In genomic region chr9:129137292-129138143, GRCh38 we compare ENCODE assay signal across 10 cellular contexts. TPM values are rescaled to one million over a fixed set of nuclear protein-coding genes. Genes with fewer than 3 reads are reported as not detected.
A peak's percentile ranks its signal among the peaks of the same experiment; 100 is the strongest.
DNase-seq lines count a peak whose midpoint lies in the region; TF ChIP-seq lines count a peak whose summit lies in the region.
"Had no signal": no experiment of that assay in that cellular context is flagged by ENCODE, and none has a peak within 500 bp of the region (broad histone marks: within the 10 kb centered on the region; RNA-seq: fewer than 3 reads in every experiment).

No MANE protein-coding gene starts in this region.

- no TSS peak for BruUV-seq in A673 (replicated peaks; lab: Mats Ljungman, UMichigan)

- H3K27me3 ChIP-seq in A673 (replicated peaks; ENCODE audit: insufficient read depth, low read depth, low read length, poor library complexity) (no peaks in the 10 kb centered on the region), NT2/D1 (ENCODE audit: insufficient read depth, insufficient read length) (no peaks in the 10 kb centered on the region), left ventricle myocardium inferior (ENCODE audit: low read depth) (no peaks in the 10 kb centered on the region), rectal smooth muscle tissue (ENCODE audit: control insufficient read depth, insufficient read depth, low read length) (no peaks in the 10 kb centered on the region)

- intact Hi-C loops in A673 (cut with micrococcal nuclease; ENCODE audit: unreplicated experiment) (loop anchor here (5.0 kb wide), 2 partner anchors 360 to 650 kb away; no protein-coding TSS in a partner anchor), left ventricle myocardium inferior (cut with micrococcal nuclease) (loop anchor here (5.0 to 10.0 kb wide), 2 partner anchors 475 to 647 kb away; no protein-coding TSS in a partner anchor)

- H3K9me3 ChIP-seq in A673 (ENCODE audit: low read depth, low read length, poor library complexity, severe bottlenecking) (no peaks in the 10 kb centered on the region), NT2/D1 (ENCODE audit: insufficient read depth, low read length) (no peaks in the 10 kb centered on the region), left ventricle myocardium inferior (replicated peaks) (no peaks in the 10 kb centered on the region)

- CTCF ChIA-PET in A673 (lab: Charles Lee) = interaction anchor here (2.9 kb wide), 1 partner anchor 487 kb away, joined by 40 read pairs; the partner anchor contains the start of gene NTMT1

- H3K4me1 ChIP-seq in A673 (ENCODE audit: insufficient read depth, low read length, poor library complexity, severe bottlenecking) = peaks cover 37% of the 10 kb centered on the region
- H3K4me1 ChIP-seq in NT2/D1 (ENCODE audit: insufficient read depth, insufficient read length) = peaks cover 21% of the 10 kb centered on the region
- peaks cover 53% of the 10 kb centered on the region for H3K4me1 ChIP-seq in left ventricle myocardium inferior
- H3K4me1 ChIP-seq in rectal smooth muscle tissue (ENCODE audit: control insufficient read depth, insufficient read depth, low read length) = peaks cover 38% of the 10 kb centered on the region

- DNase-seq in A673 (ENCODE audit: low spot score) = no peak
- no peak for DNase-seq in NT2/D1 (ENCODE audit: low read depth, low spot score)
- no peak for DNase-seq in left ventricle myocardium inferior
- DNase-seq in effector CD4-positive, alpha-beta T cell = no peak
- no peak for DNase-seq in OCI-M1 (lab: John Stamatoyannopoulos, UW)
- no peak for DNase-seq in NCI-H1092 treated with DMSO at 0.1 percent for 48 hours (lab: John Stamatoyannopoulos, UW)
- DNase-seq in medulla oblongata (ENCODE audit: extremely low spot score) = no peak
- DNase-seq: kidney glomerular epithelial cell, NCI-H446 had no signal

- H3K36me3 ChIP-seq in A673 (ENCODE audit: insufficient read depth, low read length, poor library complexity, severe bottlenecking) = peaks cover 35% of the 10 kb centered on the region
- peaks cover 68% of the 10 kb centered on the region for H3K36me3 ChIP-seq in NT2/D1 (ENCODE audit: insufficient read depth, insufficient read length, low read length)
- H3K36me3 ChIP-seq in left ventricle myocardium inferior = peaks cover 52% of the 10 kb centered on the region
- H3K36me3 ChIP-seq in rectal smooth muscle tissue (ENCODE audit: control insufficient read depth, insufficient read depth, low read length) = peaks cover 8% of the 10 kb centered on the region

- peak overlapping the region; percentile 51 for H3K9ac ChIP-seq in NT2/D1 (ENCODE audit: insufficient read length, low read depth)
- H3K9ac ChIP-seq in rectal smooth muscle tissue (ENCODE audit: low read length) = no peak overlapping the region

- TF ChIP-seq CTCF in A673 (conservative IDR thresholded peaks at IDR 0.05; ENCODE audit: low read depth, low read length) (no peak), left ventricle myocardium inferior (IDR thresholded peaks at IDR 0.05; ENCODE audit: borderline replicate concordance) (no peak)

- H3K27ac ChIP-seq in A673 (ENCODE audit: low read depth, low read length, poor library complexity, severe bottlenecking) (peak overlapping the region; percentile 100), left ventricle myocardium inferior (replicated peaks) (peak overlapping the region; percentile 100), rectal smooth muscle tissue (ENCODE audit: low read depth, low read length) (peak overlapping the region; percentile 100)

- POLR2A ChIA-PET in A673 (lab: Charles Lee; ENCODE audit: low non-redundant PET) = no interaction called here

- H3K4me3 ChIP-seq in A673 (ENCODE audit: low read depth, low read length, poor library complexity, severe bottlenecking) (no peak overlapping the region), NT2/D1 (ENCODE audit: insufficient read length, low read depth) (no peak overlapping the region), left ventricle myocardium inferior (no peak overlapping the region), rectal smooth muscle tissue (ENCODE audit: low read length) (no peak overlapping the region)

RNA-seq across cellular contexts. Expression of gene PTPA, which starts 26.3 kb away (rescaled TPM):
- total RNA-seq in A673 (2021) = 153 and 157 TPM in 2 replicates
- 162 TPM for total RNA-seq in left ventricle myocardium inferior

RNA-seq across cellular contexts. Expression of gene CRAT, which starts 26.9 kb away (rescaled TPM):
- total RNA-seq in A673 (2021) (10.1 and 16.2 TPM in 2 replicates), left ventricle myocardium inferior (85.3 TPM)

RNA-seq across cellular contexts. Expression of gene IER5L, which starts 40.5 kb away (rescaled TPM):
- 12.1 and 14.0 TPM in 2 replicates for total RNA-seq in A673 (2021)
- 3.8 TPM for total RNA-seq in left ventricle myocardium inferior

RNA-seq across cellular contexts. Expression of gene DOLPP1, which starts 56.6 kb away (rescaled TPM):
- 30.2 and 30.4 TPM in 2 replicates for total RNA-seq in A673 (2021)
- 9.4 TPM for total RNA-seq in left ventricle myocardium inferior
